1 cellular context compared by ENCODE assay signal in genomic region chr14:23320584-23321571, GRCh38.
A peak's percentile ranks its signal among the peaks of the same experiment; 100 is the strongest.
TF ChIP-seq lines count a peak whose summit lies in the region.

Gene PABPN1, plus strand, starts transcription at chr14:23321457. Its CDS starts 13 bp downstream, at chr14:23321470.

TF ChIP-seq in GM12878, 131 proteins besides CTCF, POLR2A, EP300 and RAD21 (continued from another document and continues in another):
- TF ChIP-seq, protein P1, sequence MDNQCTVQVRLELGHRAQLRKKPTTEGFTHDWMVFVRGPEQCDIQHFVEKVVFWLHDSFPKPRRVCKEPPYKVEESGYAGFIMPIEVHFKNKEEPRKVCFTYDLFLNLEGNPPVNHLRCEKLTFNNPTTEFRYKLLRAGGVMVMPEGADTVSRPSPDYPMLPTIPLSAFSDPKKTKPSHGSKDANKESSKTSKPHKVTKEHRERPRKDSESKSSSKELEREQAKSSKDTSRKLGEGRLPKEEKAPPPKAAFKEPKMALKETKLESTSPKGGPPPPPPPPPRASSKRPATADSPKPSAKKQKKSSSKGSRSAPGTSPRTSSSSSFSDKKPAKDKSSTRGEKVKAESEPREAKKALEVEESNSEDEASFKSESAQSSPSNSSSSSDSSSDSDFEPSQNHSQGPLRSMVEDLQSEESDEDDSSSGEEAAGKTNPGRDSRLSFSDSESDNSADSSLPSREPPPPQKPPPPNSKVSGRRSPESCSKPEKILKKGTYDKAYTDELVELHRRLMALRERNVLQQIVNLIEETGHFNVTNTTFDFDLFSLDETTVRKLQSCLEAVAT (IDR thresholded peaks at IDR 0.05), result peak; percentile 93
- TF ChIP-seq CHD1 (IDR thresholded peaks at IDR 0.05; ENCODE audit: low read depth, low read length), result no peak
- peak; percentile 98 for TF ChIP-seq RAD51 (IDR thresholded peaks at IDR 0.05)
- TF ChIP-seq LARP7 (IDR thresholded peaks at IDR 0.05), result peak; percentile 66; the same call in 1 of the 2 replicates
- TF ChIP-seq ZNF217 (IDR thresholded peaks at IDR 0.05), result no peak
- TF ChIP-seq SMC3 (IDR thresholded peaks at IDR 0.05; ENCODE audit: borderline replicate concordance, low read length), result no peak
- no peak for TF ChIP-seq TCF3 (IDR thresholded peaks at IDR 0.05; ENCODE audit: borderline replicate concordance, insufficient read depth, low read depth, low read length)
- no peak for TF ChIP-seq EGR1 (IDR thresholded peaks at IDR 0.05; ENCODE audit: borderline replicate concordance in 1 of 2, low read depth in 2 of 2, low read length in 2 of 2)
- peak; percentile 100 for TF ChIP-seq DPF2 (IDR thresholded peaks at IDR 0.05)
- no peak; the same call in 1 of the 2 replicates for TF ChIP-seq PAX5 (IDR thresholded peaks at IDR 0.05; ENCODE audit: borderline replicate concordance, low read depth, low read length)
- peak; percentile 56; the same call in 1 of the 2 replicates for TF ChIP-seq CBFB (IDR thresholded peaks at IDR 0.05; ENCODE audit: low read depth)
- TF ChIP-seq SUZ12 (IDR thresholded peaks at IDR 0.05; ENCODE audit: unreplicated experiment), result no peak
- no peak for TF ChIP-seq ZNF24 (IDR thresholded peaks at IDR 0.05)
- no peak for TF ChIP-seq HDAC6 (IDR thresholded peaks at IDR 0.05; ENCODE audit: unreplicated experiment)
- peak; percentile 57; the same call in 2 of the 3 replicates for TF ChIP-seq POU2F2 (IDR thresholded peaks at IDR 0.05; ENCODE audit: borderline replicate concordance, low read depth, low read length)
- TF ChIP-seq, protein P2, sequence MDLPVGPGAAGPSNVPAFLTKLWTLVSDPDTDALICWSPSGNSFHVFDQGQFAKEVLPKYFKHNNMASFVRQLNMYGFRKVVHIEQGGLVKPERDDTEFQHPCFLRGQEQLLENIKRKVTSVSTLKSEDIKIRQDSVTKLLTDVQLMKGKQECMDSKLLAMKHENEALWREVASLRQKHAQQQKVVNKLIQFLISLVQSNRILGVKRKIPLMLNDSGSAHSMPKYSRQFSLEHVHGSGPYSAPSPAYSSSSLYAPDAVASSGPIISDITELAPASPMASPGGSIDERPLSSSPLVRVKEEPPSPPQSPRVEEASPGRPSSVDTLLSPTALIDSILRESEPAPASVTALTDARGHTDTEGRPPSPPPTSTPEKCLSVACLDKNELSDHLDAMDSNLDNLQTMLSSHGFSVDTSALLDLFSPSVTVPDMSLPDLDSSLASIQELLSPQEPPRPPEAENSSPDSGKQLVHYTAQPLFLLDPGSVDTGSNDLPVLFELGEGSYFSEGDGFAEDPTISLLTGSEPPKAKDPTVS (IDR thresholded peaks at IDR 0.05; ENCODE audit: low read depth, low read length), result 0 out of 2 replicates have a peak, but pooled peaks have one; percentile 3
- TF ChIP-seq EZH2 (IDR thresholded peaks at IDR 0.05; ENCODE audit: borderline replicate concordance, control insufficient read depth, low read depth, low read length), result no peak
- no peak for TF ChIP-seq MYC (IDR thresholded peaks at IDR 0.05; ENCODE audit: insufficient read depth, insufficient read length, insufficient replicate concordance, low read length, severe bottlenecking)
- peak; percentile 85; the same call in 1 of the 2 replicates for TF ChIP-seq PML (IDR thresholded peaks at IDR 0.05; ENCODE audit: low read length)
- TF ChIP-seq CREB1 (IDR thresholded peaks at IDR 0.05; ENCODE audit: low read depth), result peak; percentile 98
- TF ChIP-seq NFYA (IDR thresholded peaks at IDR 0.05; ENCODE audit: borderline replicate concordance, low read depth, low read length), result peak; percentile 84
- TF ChIP-seq USF2 (IDR thresholded peaks at IDR 0.05; ENCODE audit: borderline replicate concordance, low read depth, low read length), result peak; percentile 71
- TF ChIP-seq BMI1 (IDR thresholded peaks at IDR 0.05; ENCODE audit: borderline replicate concordance), result no peak
- no peak for TF ChIP-seq REST (IDR thresholded peaks at IDR 0.05; ENCODE audit: low read depth, low read length)
- peak; percentile 73 for TF ChIP-seq IKZF1 (conservative IDR thresholded peaks at IDR 0.05)
- TF ChIP-seq HDGF (IDR thresholded peaks at IDR 0.05), result peak; percentile 76; the same call in 1 of the 2 replicates
- TF ChIP-seq, protein P3, sequence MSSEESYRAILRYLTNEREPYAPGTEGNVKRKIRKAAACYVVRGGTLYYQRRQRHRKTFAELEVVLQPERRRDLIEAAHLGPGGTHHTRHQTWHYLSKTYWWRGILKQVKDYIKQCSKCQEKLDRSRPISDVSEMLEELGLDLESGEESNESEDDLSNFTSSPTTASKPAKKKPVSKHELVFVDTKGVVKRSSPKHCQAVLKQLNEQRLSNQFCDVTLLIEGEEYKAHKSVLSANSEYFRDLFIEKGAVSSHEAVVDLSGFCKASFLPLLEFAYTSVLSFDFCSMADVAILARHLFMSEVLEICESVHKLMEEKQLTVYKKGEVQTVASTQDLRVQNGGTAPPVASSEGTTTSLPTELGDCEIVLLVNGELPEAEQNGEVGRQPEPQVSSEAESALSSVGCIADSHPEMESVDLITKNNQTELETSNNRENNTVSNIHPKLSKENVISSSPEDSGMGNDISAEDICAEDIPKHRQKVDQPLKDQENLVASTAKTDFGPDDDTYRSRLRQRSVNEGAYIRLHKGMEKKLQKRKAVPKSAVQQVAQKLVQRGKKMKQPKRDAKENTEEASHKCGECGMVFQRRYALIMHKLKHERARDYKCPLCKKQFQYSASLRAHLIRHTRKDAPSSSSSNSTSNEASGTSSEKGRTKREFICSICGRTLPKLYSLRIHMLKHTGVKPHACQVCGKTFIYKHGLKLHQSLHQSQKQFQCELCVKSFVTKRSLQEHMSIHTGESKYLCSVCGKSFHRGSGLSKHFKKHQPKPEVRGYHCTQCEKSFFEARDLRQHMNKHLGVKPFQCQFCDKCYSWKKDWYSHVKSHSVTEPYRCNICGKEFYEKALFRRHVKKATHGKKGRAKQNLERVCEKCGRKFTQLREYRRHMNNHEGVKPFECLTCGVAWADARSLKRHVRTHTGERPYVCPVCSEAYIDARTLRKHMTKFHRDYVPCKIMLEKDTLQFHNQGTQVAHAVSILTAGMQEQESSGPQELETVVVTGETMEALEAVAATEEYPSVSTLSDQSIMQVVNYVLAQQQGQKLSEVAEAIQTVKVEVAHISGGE (CRISPR knock-in tag; IDR thresholded peaks at IDR 0.05), result no peak
- no peak for TF ChIP-seq IRF5 (IDR thresholded peaks at IDR 0.05; ENCODE audit: borderline replicate concordance)
- TF ChIP-seq HCFC1 (IDR thresholded peaks at IDR 0.05; ENCODE audit: low read length), result no peak; the same call in 1 of the 2 replicates
- peak; percentile 48 for TF ChIP-seq RFX5 (IDR thresholded peaks at IDR 0.05; ENCODE audit: low read depth, low read length)
- TF ChIP-seq FOXK2 (IDR thresholded peaks at IDR 0.05), result peak; percentile 57
- TF ChIP-seq SREBF2 (IDR thresholded peaks at IDR 0.05; ENCODE audit: low read length), result no peak
- TF ChIP-seq BCLAF1 (IDR thresholded peaks at IDR 0.05), result no peak
- peak; percentile 91 for TF ChIP-seq NR2C1 (IDR thresholded peaks at IDR 0.05)
- TF ChIP-seq IRF3 (IDR thresholded peaks at IDR 0.05), result peak; percentile 97
- peak; percentile 52 for TF ChIP-seq SMAD1 (IDR thresholded peaks at IDR 0.05; ENCODE audit: low read depth, partially characterized antibody)
- no peak; the same call in 1 of the 2 replicates for TF ChIP-seq TBL1XR1 (IDR thresholded peaks at IDR 0.05; ENCODE audit: low read depth, low read length)
- no peak for TF ChIP-seq STAT1 (conservative IDR thresholded peaks at IDR 0.05)
- TF ChIP-seq RUNX3 (IDR thresholded peaks at IDR 0.05; ENCODE audit: low read length), result peak; percentile 83
- TF ChIP-seq, protein P4, sequence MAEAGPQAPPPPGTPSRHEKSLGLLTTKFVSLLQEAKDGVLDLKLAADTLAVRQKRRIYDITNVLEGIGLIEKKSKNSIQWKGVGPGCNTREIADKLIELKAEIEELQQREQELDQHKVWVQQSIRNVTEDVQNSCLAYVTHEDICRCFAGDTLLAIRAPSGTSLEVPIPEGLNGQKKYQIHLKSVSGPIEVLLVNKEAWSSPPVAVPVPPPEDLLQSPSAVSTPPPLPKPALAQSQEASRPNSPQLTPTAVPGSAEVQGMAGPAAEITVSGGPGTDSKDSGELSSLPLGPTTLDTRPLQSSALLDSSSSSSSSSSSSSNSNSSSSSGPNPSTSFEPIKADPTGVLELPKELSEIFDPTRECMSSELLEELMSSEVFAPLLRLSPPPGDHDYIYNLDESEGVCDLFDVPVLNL (IDR thresholded peaks at IDR 0.05; ENCODE audit: low read depth, low read length), result peak; percentile 68
- TF ChIP-seq RCOR1 (conservative IDR thresholded peaks at IDR 0.05; ENCODE audit: low read depth, low read length), result no peak
- TF ChIP-seq ZZZ3 (IDR thresholded peaks at IDR 0.05; ENCODE audit: control insufficient read depth, insufficient read length, low read depth), result no peak
- peak; percentile 76; the same call in 1 of the 2 replicates for TF ChIP-seq TAF1 (IDR thresholded peaks at IDR 0.05; ENCODE audit: borderline replicate concordance, low read depth, low read length)
